Comparison of ENCODE assay signal across 10 cellular contexts in genomic region chr10:68981074-68981473, GRCh38. TPM values are rescaled to one million over a fixed set of nuclear protein-coding genes. Genes with fewer than 3 reads are reported as not detected.
A peak's percentile ranks its signal among the peaks of the same experiment; 100 is the strongest.
DNase-seq lines count a peak whose midpoint lies in the region; ATAC-seq, FAIRE-seq and TF ChIP-seq lines count a peak whose summit lies in the region.
"Had no signal": no experiment of that assay in that cellular context is flagged by ENCODE, and none has a peak within 500 bp of the region (broad histone marks: within the 10 kb centered on the region; RNA-seq: fewer than 3 reads in every experiment).

No MANE protein-coding gene starts in this region.

- FAIRE-seq in GM12891 (lab: Jason Lieb, UNC): no peak

- H3K9me3 ChIP-seq in Caco-2: no peaks in the 10 kb centered on the region
- H3K9me3 ChIP-seq in T-helper 17 cell (ENCODE audit: control insufficient read depth, low read length, poor library complexity, severe bottlenecking): no peaks in the 10 kb centered on the region

- POLR2A ChIA-PET in Caco-2 (lab: Charles Lee): interaction anchor here (0.6 to 1.1 kb wide), 2 partner anchors 25 to 141 kb away, joined by 3 to 5 read pairs; partner anchors contain the start of gene DDX21

- ATAC-seq in T-helper 17 cell (peak; percentile 41), GM21367 (IDR thresholded peaks at IDR 0.05; ENCODE audit: unreplicated experiment) (no peak), GM18519 (IDR thresholded peaks at IDR 0.05; ENCODE audit: low FRiP score, unreplicated experiment) (no peak)

- H3K4me3 Mint-ChIP-seq in Caco-2 (ENCODE audit: unreplicated experiment): no peak overlapping the region
- no peak overlapping the region for H3K4me3 Mint-ChIP-seq in T-helper 17 cell
- H3K4me3 Mint-ChIP-seq: nephron had no signal

- H3K4me3 ChIP-seq in Caco-2 (ENCODE audit: low read depth, low read length): no peak overlapping the region

- peak overlapping the region; percentile 36 for H3K27ac Mint-ChIP-seq in Caco-2 (ENCODE audit: unreplicated experiment)
- H3K27ac Mint-ChIP-seq in T-helper 17 cell: peak overlapping the region; percentile 24
- H3K27ac Mint-ChIP-seq: nephron had no signal

- DNase-seq in Caco-2: peak in 1 of 2 experiments; percentile 43
- peak; percentile 25 for DNase-seq in HCEC 1CT
- DNase-seq in T-helper 17 cell: no peak
- peak; percentile 25 for DNase-seq in kidney tubule cell (ENCODE audit: low spot score)
- no peak for DNase-seq in GM12891 (ENCODE audit: insufficient read length, low spot score)
- no peak for DNase-seq in EL
- DNase-seq: effector CD4-positive, alpha-beta T cell had no signal

- intact Hi-C loops in Caco-2 (cut with micrococcal nuclease; ENCODE audit: unreplicated experiment): loop anchor here (1.0 kb wide), 1 partner anchor 112 kb away; no protein-coding TSS in a partner anchor

- peak; percentile 69 to 70 for TF ChIP-seq CTCF in Caco-2 (IDR thresholded peaks at IDR 0.05; ENCODE audit: insufficient read depth in 1 of 2, low read depth in 1 of 2, low read length in 1 of 2, severe bottlenecking in 1 of 2, unreplicated experiment in 1 of 2)

- TF ChIP-seq POLR2A in GM12891 (IDR thresholded peaks at IDR 0.05; ENCODE audit: low read depth, low read length): no peak

- CTCF ChIA-PET in Caco-2 (lab: Charles Lee): interaction anchor here (0.5 to 1.7 kb wide), 13 partner anchors 8 to 427 kb away, joined by 3 to 10 read pairs (median 4); partner anchors contain the start of gene DDX21

- H3K27me3 ChIP-seq in Caco-2 (replicated peaks; ENCODE audit: control insufficient read depth, insufficient read depth, low read length): no peaks in the 10 kb centered on the region

- H3K9me3 Mint-ChIP-seq in Caco-2 (ENCODE audit: unreplicated experiment): no peaks in the 10 kb centered on the region
- H3K9me3 Mint-ChIP-seq: nephron had no signal

- peaks cover 98% of the 10 kb centered on the region for H3K36me3 Mint-ChIP-seq in Caco-2 (ENCODE audit: insufficient read depth, unreplicated experiment)
- peaks cover 10% of the 10 kb centered on the region for H3K36me3 Mint-ChIP-seq in T-helper 17 cell (ENCODE audit: low read depth)

- peaks cover 15% of the 10 kb centered on the region for H3K4me1 Mint-ChIP-seq in Caco-2 (ENCODE audit: low read depth, unreplicated experiment)
- H3K4me1 Mint-ChIP-seq in T-helper 17 cell: peaks cover 5% of the 10 kb centered on the region
- H3K4me1 Mint-ChIP-seq: nephron had no signal

- BruUV-seq in Caco-2 (replicated peaks; lab: Mats Ljungman, UMichigan): no TSS peak

- H3K27me3 Mint-ChIP-seq in Caco-2 (ENCODE audit: insufficient read depth, unreplicated experiment) (no peaks in the 10 kb centered on the region), T-helper 17 cell (no peaks in the 10 kb centered on the region)

- peaks cover 7% of the 10 kb centered on the region; the same call in 1 of the 2 replicates for H3K4me1 ChIP-seq in Caco-2

- peaks cover 8% of the 10 kb centered on the region for H3K36me3 ChIP-seq in Caco-2 (ENCODE audit: control insufficient read depth, insufficient read depth, low read length)

TF ChIP-seq in GM12891, 5 proteins besides CTCF, POLR2A, EP300 and RAD21:
- TF ChIP-seq PAX5 (IDR thresholded peaks at IDR 0.05; ENCODE audit: insufficient read depth, low read length, severe bottlenecking) (no peak), POU2F2 (IDR thresholded peaks at IDR 0.05; ENCODE audit: low read depth, low read length) (no peak), TAF1 (IDR thresholded peaks at IDR 0.05; ENCODE audit: low read depth, low read length) (no peak), SPI1 (IDR thresholded peaks at IDR 0.05; ENCODE audit: low read depth, low read length) (no peak), POLR2AphosphoS5 (IDR thresholded peaks at IDR 0.05; ENCODE audit: low read depth, low read length) (no peak)

RNA-seq across cellular contexts. Expression of gene KIFBP, which starts 7.5 kb away (rescaled TPM):
- 57.6 and 58.9 TPM in 2 replicates for total RNA-seq in Caco-2 (2022)
- 1 to 10 TPM; 4.6 to 5.5 TPM for total RNA-seq in T-helper 17 cell
- 9.4 TPM for polyA plus RNA-seq in GM12891 (2012; ENCODE audit: low read depth, missing spikeins)

RNA-seq across cellular contexts. Expression of gene DDX21, which starts 25.1 kb away (rescaled TPM):
- total RNA-seq in Caco-2 (2022): 239 and 243 TPM in 2 replicates
- total RNA-seq in T-helper 17 cell: 100 to 1,000 TPM; 130 to 134 TPM
- polyA plus RNA-seq in GM12891 (2012; ENCODE audit: low read depth, missing spikeins): 49.6 TPM

Comparison
In these comparisons a context has a peak if more than half of its experiments do, and no peak if none do; other contexts are left out.
1. DNase-seq: peak in HCEC 1CT (single experiment) and kidney tubule cell (single experiment); none in T-helper 17 cell (0 of 3), GM12891 (single experiment) and EL (single experiment).